In the genomic region with DNA sequence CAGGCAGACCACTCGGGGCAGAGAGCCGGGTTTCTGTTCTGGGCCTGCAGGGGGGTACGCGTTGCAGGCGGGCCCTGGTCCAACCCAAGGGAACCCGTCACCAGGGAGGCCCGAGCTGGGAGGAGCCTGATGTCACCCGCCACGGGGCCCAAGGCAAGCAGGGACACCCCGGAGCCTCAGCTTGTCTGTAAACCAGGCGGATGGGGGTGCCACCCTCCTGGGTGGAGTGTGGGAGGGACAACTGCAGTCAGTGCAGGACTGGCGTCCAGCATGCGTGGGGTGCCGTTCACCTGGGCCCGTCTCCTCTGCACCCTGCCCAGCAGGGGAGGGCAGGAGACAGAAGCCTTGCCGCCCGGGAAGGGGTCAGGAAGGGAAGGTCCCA, we compare ENCODE assay signal across 18 cellular contexts. TPM values are rescaled to one million over a fixed set of nuclear protein-coding genes. Genes with fewer than 3 reads are reported as not detected.
DNase-seq lines count a peak whose midpoint lies in the region; ATAC-seq and TF ChIP-seq lines count a peak whose summit lies in the region.
"Had no signal": no experiment of that assay in that cellular context is flagged by ENCODE, and none has a peak within 500 bp of the region (broad histone marks: within the 10 kb centered on the region; RNA-seq: fewer than 3 reads in every experiment).

No MANE protein-coding gene starts in this region.

- 90% methylated on average over 4 of the region's 17 CpGs; no CpG with 5 or more reads in 1 of the 2 experiments for WGBS in IMR-90 (ENCODE audit: extremely low coverage in 2 of 2, insufficient read length in 1 of 2), 2 experiments

- H4K20me1 ChIP-seq in DND-41 (ENCODE audit: insufficient read depth, low read length) (peaks cover 14% of the 10 kb centered on the region; the same call in 1 of the 2 replicates), IMR-90 (ENCODE audit: insufficient read depth, low read length) (peaks cover 10% of the 10 kb centered on the region; the same call in 1 of the 2 replicates)

- H3K9me3 ChIP-seq in DND-41 (ENCODE audit: insufficient read depth, low read length, severe bottlenecking) (no peaks in the 10 kb centered on the region), IMR-90 (ENCODE audit: control insufficient read depth, insufficient read depth, low read length) (no peaks in the 10 kb centered on the region)
- H3K9me3 ChIP-seq: BLaER1, HAP-1 had no signal

- H3K27me3 ChIP-seq in DND-41 (ENCODE audit: insufficient read depth, low read length, poor library complexity): no peaks in the 10 kb centered on the region
- H3K27me3 ChIP-seq in IMR-90 (ENCODE audit: control insufficient read depth, insufficient read depth, low read length): no peaks in the 10 kb centered on the region
- H3K27me3 ChIP-seq: BLaER1 had no signal

- TF ChIP-seq RAD21 in IMR-90 (IDR thresholded peaks at IDR 0.05; ENCODE audit: low read length): no peak

- no peak overlapping the region for H2BK5ac ChIP-seq in IMR-90 (ENCODE audit: low read depth, low read length, poor library complexity, severe bottlenecking)

- peaks cover 3 to 23% of the 10 kb centered on the region in 2 experiments; a peak in 2 of 4 replicates for H3K79me1 ChIP-seq in IMR-90 (ENCODE audit: low read depth in 1 of 2, low read length in 2 of 2)

- H3K9ac ChIP-seq in DND-41 (ENCODE audit: low read depth, low read length) (no peak overlapping the region), IMR-90 (ENCODE audit: low read depth, low read length) (no peak overlapping the region)
- H3K9ac ChIP-seq: BLaER1, GM23248 had no signal

- H4K5ac ChIP-seq in IMR-90 (ENCODE audit: low read depth, low read length): no peak overlapping the region

- no peak overlapping the region for H3K23ac ChIP-seq in IMR-90 (ENCODE audit: low read depth, low read length)

- no peak overlapping the region for H3K27ac Mint-ChIP-seq in chondrocyte (ENCODE audit: unreplicated experiment)
- H3K27ac Mint-ChIP-seq: CD14-positive monocyte; CD4-positive, alpha-beta memory T cell had no signal

- no peak overlapping the region for H2BK120ac ChIP-seq in IMR-90 (ENCODE audit: low read depth, low read length)

- no peak overlapping the region for H4K91ac ChIP-seq in IMR-90 (ENCODE audit: insufficient read depth, low read depth, low read length)

- POLR2A ChIA-PET in IMR-90 (lab: Charles Lee; ENCODE audit: unreplicated experiment): no interaction called here

- peaks cover 11% of the 10 kb centered on the region for H3K79me2 ChIP-seq in DND-41 (ENCODE audit: insufficient read depth, low read length)

- H3K36me3 Mint-ChIP-seq in chondrocyte (ENCODE audit: low read depth): peaks cover 5% of the 10 kb centered on the region

- TF ChIP-seq CTCF in DND-41 (IDR thresholded peaks at IDR 0.05; ENCODE audit: borderline replicate concordance, extremely low read depth, low read length, poor library complexity, severe bottlenecking) (no peak), IMR-90 (conservative IDR thresholded peaks at IDR 0.05; ENCODE audit: low read depth, low read length) (no peak), chondrocyte (IDR thresholded peaks at IDR 0.05) (no peak), coronary artery (IDR thresholded peaks at IDR 0.05) (no peak)

- dilution Hi-C loops in IMR-90 (cut with HindIII; ENCODE audit: low sequenced_read_pairs, unreplicated experiment): no loop called here

- H2AFZ ChIP-seq in DND-41 (ENCODE audit: low read depth, low read length): no peak overlapping the region
- peak overlapping the region; percentile 14 for H2AFZ ChIP-seq in IMR-90 (replicated peaks; ENCODE audit: low read length, poor library complexity)
- H2AFZ ChIP-seq: GM23248 had no signal

- TF ChIP-seq POLR2A in IMR-90 (IDR thresholded peaks at IDR 0.05; ENCODE audit: low read depth, low read length): no peak

- H3K4me3 ChIP-seq in DND-41 (ENCODE audit: low read depth in 1 of 2, low read length in 2 of 2): no peak overlapping the region
- no peak overlapping the region for H3K4me3 ChIP-seq in IMR-90 (ENCODE audit: insufficient read depth, low read depth, low read length)
- no peak overlapping the region for H3K4me3 ChIP-seq in coronary artery
- H3K4me3 ChIP-seq: BLaER1, GM23248, HAP-1 had no signal

- H3K14ac ChIP-seq in IMR-90 (replicated peaks; ENCODE audit: low read depth, low read length): no peak overlapping the region

- no peak for DNase-seq in DND-41
- DNase-seq in IMR-90: no peak
- DNase-seq in chondrocyte (ENCODE audit: low spot score): peak; percentile 92
- DNase-seq in posterior vena cava (ENCODE audit: low spot score): peak; percentile 78
- DNase-seq in HPDE6-E6E7 (ENCODE audit: extremely low spot score): no peak
- no peak for DNase-seq in coronary artery (ENCODE audit: low spot score)
- DNase-seq: 8988T; CD4-positive, alpha-beta memory T cell; DMS153; DMS79; GF-D8; GM23248 had no signal

- no peaks in the 10 kb centered on the region for H3K9me1 ChIP-seq in IMR-90 (ENCODE audit: insufficient read depth, low read length)

- H2BK15ac ChIP-seq in IMR-90 (ENCODE audit: low read depth, low read length): no peak overlapping the region

- H3K4me1 Mint-ChIP-seq in chondrocyte (ENCODE audit: low read depth): peaks cover 7% of the 10 kb centered on the region

- H3K56ac ChIP-seq in IMR-90 (ENCODE audit: extremely low read depth, insufficient read depth, low read length): no peak overlapping the region

- in situ Hi-C loops in IMR-90 (cut with MboI; ENCODE audit: low sequenced_read_pairs): loop anchor here (25.0 kb wide), 1 partner anchor 307 kb away; no protein-coding TSS in a partner anchor

- no peak overlapping the region for H3K4me3 Mint-ChIP-seq in chondrocyte (ENCODE audit: unreplicated experiment)
- H3K4me3 Mint-ChIP-seq: CD14-positive monocyte; CD4-positive, alpha-beta memory T cell had no signal

- no peak overlapping the region for H2BK20ac ChIP-seq in IMR-90 (ENCODE audit: low read depth, low read length)

- H4K8ac ChIP-seq in IMR-90 (ENCODE audit: low read depth in 2 of 2, low read length in 2 of 2): no peak overlapping the region

- BruUV-seq in IMR-90 (replicated peaks; lab: Mats Ljungman, UMichigan): no TSS peak

- H3K4ac ChIP-seq in IMR-90 (ENCODE audit: low read depth, low read length): no peak overlapping the region

- H3K36me3 ChIP-seq in DND-41 (ENCODE audit: insufficient read depth, low read length): peaks cover 66% of the 10 kb centered on the region
- H3K36me3 ChIP-seq in IMR-90 (ENCODE audit: control insufficient read depth, insufficient read depth, low read length): peaks cover 28% of the 10 kb centered on the region

- H3K18ac ChIP-seq in IMR-90 (ENCODE audit: low read depth, low read length): no peak overlapping the region

- H3K27ac ChIP-seq in DND-41 (ENCODE audit: low read length) (no peak overlapping the region), IMR-90 (ENCODE audit: insufficient read depth, low read length) (no peak overlapping the region), coronary artery (no peak overlapping the region)
- H3K27ac ChIP-seq: BLaER1, GM23248 had no signal

- CTCF ChIA-PET in IMR-90 (lab: Yijun Ruan, JAX): no interaction called here

- intact Hi-C loops in IMR-90 (cut with micrococcal nuclease) (loop anchor here (10.0 kb wide), 1 partner anchor 295 kb away; no protein-coding TSS in a partner anchor), posterior vena cava (cut with DNase I) (loop anchor here (2.0 to 5.0 kb wide), 2 partner anchors 33 to 72 kb away; no protein-coding TSS in a partner anchor)

- H3K4me1 ChIP-seq in DND-41 (ENCODE audit: insufficient read depth, low read length): peaks cover 11% of the 10 kb centered on the region
- H3K4me1 ChIP-seq in IMR-90 (ENCODE audit: control insufficient read depth, insufficient read depth, low read length): peaks cover 3% of the 10 kb centered on the region; the same call in 1 of the 2 replicates
- H3K4me1 ChIP-seq: HAP-1 had no signal

- H3K4me2 ChIP-seq in DND-41 (ENCODE audit: insufficient read depth, low read length) (no peak overlapping the region), IMR-90 (ENCODE audit: low read depth, low read length) (no peak overlapping the region)

- H3K9me3 Mint-ChIP-seq in chondrocyte (ENCODE audit: low read depth): no peaks in the 10 kb centered on the region
- H3K9me3 Mint-ChIP-seq: CD14-positive monocyte had no signal

- ATAC-seq in DND-41 (ENCODE audit: insufficient read depth, low read depth) (0 out of 3 replicates have a peak, but pooled peaks have one; percentile 20), IMR-90 (ENCODE audit: low read depth) (no peak), HG03442 (IDR thresholded peaks at IDR 0.05; ENCODE audit: unreplicated experiment) (no peak)
- ATAC-seq: HepG2 had no signal

- no peak overlapping the region for H2AK9ac ChIP-seq in IMR-90 (replicated peaks; ENCODE audit: low read depth, low read length, poor library complexity)

- H2AK5ac ChIP-seq in IMR-90 (ENCODE audit: low read depth, low read length): no peak overlapping the region

- no peaks in the 10 kb centered on the region for H3K27me3 Mint-ChIP-seq in chondrocyte (ENCODE audit: low read depth)
- H3K27me3 Mint-ChIP-seq: CD4-positive, alpha-beta memory T cell had no signal

TF ChIP-seq in IMR-90, 13 proteins besides CTCF, POLR2A, EP300 and RAD21:
- TF ChIP-seq BHLHE40 (IDR thresholded peaks at IDR 0.05; ENCODE audit: low read depth, low read length): no peak
- TF ChIP-seq RCOR1 (IDR thresholded peaks at IDR 0.05; ENCODE audit: insufficient replicate concordance, low read length): no peak

RNA-seq across cellular contexts. Expression of gene CACTIN, which starts 7.0 kb away (rescaled TPM):
- 10.8 and 12.8 TPM in 2 replicates for total RNA-seq in IMR-90 (2012; rRNA removed)
- polyA plus RNA-seq in IMR-90 (2012; rRNA removed): 19.5 and 25.1 TPM in 2 replicates
- 16.4 and 29.5 TPM in 2 replicates for polyA plus RNA-seq in IMR-90 (2012; cell fraction: cytosol; rRNA removed)
- 48.6 and 103 TPM in 2 replicates for polyA plus RNA-seq in IMR-90 (2012; cell fraction: nucleus; rRNA removed; ENCODE audit: low replicate concordance)
- 18.6 to 22.0 TPM (median 19.5 TPM) in 3 replicates for total RNA-seq in chondrocyte
- 10 to 100 TPM; 13.0 to 17.0 TPM for total RNA-seq in posterior vena cava

RNA-seq across cellular contexts. Expression of gene TBXA2R, which starts 12.9 kb away (rescaled TPM):
- total RNA-seq in IMR-90 (2012; rRNA removed) (0.28 and 0.36 TPM in 2 replicates), chondrocyte (5.4 to 5.8 TPM in 2 of 3 replicates, not detected in the other), posterior vena cava (10 to 100 TPM; 46.9 to 49.6 TPM)
- 2.3 and 3.6 TPM in 2 replicates for polyA plus RNA-seq in IMR-90 (2012; rRNA removed)
- polyA plus RNA-seq in IMR-90 (2012; cell fraction: cytosol; rRNA removed): 2.4 and 4.4 TPM in 2 replicates
- polyA plus RNA-seq in IMR-90 (2012; cell fraction: nucleus; rRNA removed; ENCODE audit: low replicate concordance): 1.2 and 4.5 TPM in 2 replicates
- total RNA-seq: H4, HepG2 had no signal

RNA-seq across cellular contexts. Expression of gene GIPC3, which starts 34.3 kb away (rescaled TPM):
- total RNA-seq in IMR-90 (2012; rRNA removed) (under 0.01 TPM in 2 replicates), chondrocyte (0.15 to 3.3 TPM (median 2.2 TPM) in 3 replicates), posterior vena cava (10 to 100 TPM; 13.9 to 14.6 TPM)
- 0.36 and 0.42 TPM in 2 replicates for polyA plus RNA-seq in IMR-90 (2012; rRNA removed)
- 0.15 and 0.29 TPM in 2 replicates for polyA plus RNA-seq in IMR-90 (2012; cell fraction: cytosol; rRNA removed)
- 2.3 and 2.5 TPM in 2 replicates for polyA plus RNA-seq in IMR-90 (2012; cell fraction: nucleus; rRNA removed; ENCODE audit: low replicate concordance)
- total RNA-seq: GM23248, H4, HepG2 had no signal

RNA-seq across cellular contexts. Expression of gene HMG20B, which starts 46.9 kb away (rescaled TPM):
- total RNA-seq in IMR-90 (2012; rRNA removed): 57.5 and 59.4 TPM in 2 replicates
- 63.8 and 76.9 TPM in 2 replicates for polyA plus RNA-seq in IMR-90 (2012; rRNA removed)
- polyA plus RNA-seq in IMR-90 (2012; cell fraction: cytosol; rRNA removed): 51.1 and 68.0 TPM in 2 replicates
- polyA plus RNA-seq in IMR-90 (2012; cell fraction: nucleus; rRNA removed; ENCODE audit: low replicate concordance): 196 and 342 TPM in 2 replicates
- total RNA-seq in chondrocyte: 60.9 to 69.3 TPM (median 68.2 TPM) in 3 replicates
- 100 to 1,000 TPM in 1 of 2 donors, 10 to 100 TPM in 1; 96.8 to 111 TPM for total RNA-seq in posterior vena cava

Comparison
In these comparisons a context has a peak if more than half of its experiments do, and no peak if none do; other contexts are left out.
1. DNase-seq: peak in chondrocyte (single experiment) and posterior vena cava (single experiment); none in DND-41 (single experiment), IMR-90 (single experiment), HPDE6-E6E7 (single experiment) and coronary artery (single experiment).